Comparison of ENCODE assay signal across 2 cellular contexts in genomic region chr19:46661735-46662592, GRCh38.
TF ChIP-seq lines count a peak whose summit lies in the region.

No MANE protein-coding gene starts in this region.

TF ChIP-seq in GM23338, 12 proteins besides CTCF, POLR2A, EP300 and RAD21 (continued from another document):
- TF ChIP-seq REST (IDR thresholded peaks at IDR 0.05; ENCODE audit: unreplicated experiment) (no peak), ZNF114 (CRISPR knock-in tag; IDR thresholded peaks at IDR 0.05) (no peak), ZNF331 (CRISPR knock-in tag; IDR thresholded peaks at IDR 0.05; ENCODE audit: low read depth) (no peak)

TF ChIP-seq in WTC11, 78 proteins besides CTCF, POLR2A, EP300 and RAD21 (continued from another document):
- TF ChIP-seq STAT6 (CRISPR knock-in tag; conservative IDR thresholded peaks at IDR 0.05; ENCODE audit: low read depth) (no peak), GRHL2 (CRISPR knock-in tag; IDR thresholded peaks at IDR 0.05; ENCODE audit: insufficient replicate concordance, severe bottlenecking) (no peak), ELF4 (CRISPR knock-in tag; IDR thresholded peaks at IDR 0.05; ENCODE audit: low read depth) (no peak), CREM (CRISPR knock-in tag; IDR thresholded peaks at IDR 0.05) (0 out of 2 replicates have a peak, but pooled peaks have one; percentile 15), ZNF425 (CRISPR knock-in tag; conservative IDR thresholded peaks at IDR 0.05) (no peak), GTF2I (CRISPR knock-in tag; conservative IDR thresholded peaks at IDR 0.05) (peak; percentile 59; the same call in 1 of the 2 replicates)
